Comparison of ENCODE assay signal across 29 cellular contexts in genomic region chr14:39454906-39455539, GRCh38.
"Had no signal": no experiment of that assay in that cellular context is flagged by ENCODE, and none has a peak within 500 bp of the region (broad histone marks: within the 10 kb centered on the region; RNA-seq: fewer than 3 reads in every experiment).

No MANE protein-coding gene starts in this region.

- H3K4me3 Mint-ChIP-seq: activated CD4-positive, alpha-beta memory T cell treated with anti-CD3 and anti-CD28 coated beads for 36 hours; activated naive CD4-positive, alpha-beta T cell treated with anti-CD3 and anti-CD28 coated beads, Interleukin-2, amount 50 U/mL, for 24 hours; naive B cell; nephron progenitor cell had no signal

- H3K4me3 ChIP-seq: coronary artery, dorsolateral prefrontal cortex, gastrocnemius medialis, hepatocyte, left ventricle myocardium inferior, lung, thoracic aorta had no signal

- H3K27ac ChIP-seq: coronary artery, dorsolateral prefrontal cortex, gastrocnemius medialis, hepatocyte, left ventricle myocardium inferior, neutrophil, thoracic aorta, VCaP had no signal

- DNase-seq: activated CD4-positive, alpha-beta memory T cell treated with anti-CD3 and anti-CD28 coated beads for 36 hours; activated CD4-positive, alpha-beta T cell treated with anti-CD3 and anti-CD28 coated beads for 48 hours; activated gamma-delta T cell treated with Interleukin-2 at 50 U/mL for 16 hours; anterior cingulate cortex; cerebellar nuclear complex; dorsolateral prefrontal cortex; effector memory CD4-positive, alpha-beta T cell; erythroblast; gastrocnemius medialis; islet precursor cell; left ventricle myocardium inferior; naive B cell; nephron progenitor cell; stimulated activated CD4-positive, alpha-beta T cell treated with anti-CD3 and anti-CD28 coated beads, Interleukin-15, amount 100 ng/mL, for 24 hours; stimulated activated CD4-positive, alpha-beta T cell treated with anti-CD3 and anti-CD28 coated beads, Interleukin-2, amount 100 ng/mL, for 24 hours; stimulated activated naive CD4-positive, alpha-beta T cell; T-helper 9 cell; trophoblast cell had no signal

- H3K79me2 ChIP-seq: hepatocyte had no signal

- ATAC-seq: gastrocnemius medialis, sciatic nerve had no signal

- H3K4me1 ChIP-seq: gastrocnemius medialis, left ventricle myocardium inferior had no signal

- H3K9me3 Mint-ChIP-seq: activated CD4-positive, alpha-beta memory T cell treated with anti-CD3 and anti-CD28 coated beads for 36 hours; activated naive CD4-positive, alpha-beta T cell treated with anti-CD3 and anti-CD28 coated beads, Interleukin-2, amount 50 U/mL, for 24 hours; naive B cell; nephron progenitor cell had no signal

- H3K36me3 ChIP-seq: gastrocnemius medialis, left ventricle myocardium inferior, neutrophil, thoracic aorta had no signal

- H3K4me1 Mint-ChIP-seq: activated naive CD4-positive, alpha-beta T cell treated with anti-CD3 and anti-CD28 coated beads, Interleukin-2, amount 50 U/mL, for 24 hours; naive B cell; nephron progenitor cell had no signal

- H2AFZ ChIP-seq: hepatocyte had no signal

- H3K27me3 Mint-ChIP-seq: activated CD4-positive, alpha-beta memory T cell treated with anti-CD3 and anti-CD28 coated beads for 36 hours; activated naive CD4-positive, alpha-beta T cell treated with anti-CD3 and anti-CD28 coated beads, Interleukin-2, amount 50 U/mL, for 24 hours had no signal

- FAIRE-seq: bronchial epithelial cell, TTC549, urothelium cell line had no signal

- H3K9me3 ChIP-seq: gastrocnemius medialis, left ventricle myocardium inferior, neutrophil, thoracic aorta had no signal

- H3K27ac Mint-ChIP-seq: activated CD4-positive, alpha-beta memory T cell treated with anti-CD3 and anti-CD28 coated beads for 36 hours; nephron progenitor cell had no signal

- H3K27me3 ChIP-seq: dorsolateral prefrontal cortex, gastrocnemius medialis, hepatocyte, neutrophil had no signal

- H3K36me3 Mint-ChIP-seq: activated CD4-positive, alpha-beta memory T cell treated with anti-CD3 and anti-CD28 coated beads for 36 hours; activated naive CD4-positive, alpha-beta T cell treated with anti-CD3 and anti-CD28 coated beads, Interleukin-2, amount 50 U/mL, for 24 hours; naive B cell had no signal

- H3K4me2 ChIP-seq: hepatocyte had no signal
